ENCODE assay signal across 22 cellular contexts in genomic region chr17:37726248-37726647, GRCh38. TPM values are rescaled to one million over a fixed set of nuclear protein-coding genes. Genes with fewer than 3 reads are reported as not detected.
"Had no signal": no experiment of that assay in that cellular context is flagged by ENCODE, and none has a peak within 500 bp of the region (broad histone marks: within the 10 kb centered on the region; RNA-seq: fewer than 3 reads in every experiment).

No MANE protein-coding gene starts in this region.

- H3K9me3 ChIP-seq: gastroesophageal sphincter, heart right ventricle, thyroid gland had no signal

- H3K9me3 Mint-ChIP-seq: activated CD4-positive, alpha-beta memory T cell treated with anti-CD3 and anti-CD28 coated beads, Interleukin-2, amount 10 ng/mL, durations not matched to agents 7 days and 5 days; activated naive CD8-positive, alpha-beta T cell treated with anti-CD3 and anti-CD28 coated beads for 36 hours; activated T-helper 17 cell treated with anti-CD3 and anti-CD28 coated beads, Interleukin-2, amount 50 U/mL, for 72 hours; immature natural killer cell; natural killer cell treated with Interleukin-12 subunit alpha and Interleukin-12 subunit beta and Interleukin-15 and Interleukin-18, amount 100 ng/mL, for 72 hours; T-helper 1 cell treated with Interleukin-12 subunit alpha and Interleukin-12 subunit beta and Interleukin-4 antibody, amounts not matched to agents 30 μg/mL and 1 μg/mL, for 36 hours had no signal

- H3K4me1 ChIP-seq: gastroesophageal sphincter, heart right ventricle had no signal

- H3K4me3 ChIP-seq: gastroesophageal sphincter, heart right ventricle, thyroid gland had no signal

- H3K4me1 Mint-ChIP-seq: activated CD4-positive, alpha-beta memory T cell treated with anti-CD3 and anti-CD28 coated beads, Interleukin-2, amount 10 ng/mL, durations not matched to agents 7 days and 5 days; activated CD4-positive, alpha-beta T cell treated with anti-CD3 and anti-CD28 coated beads for 36 hours; activated CD8-positive, alpha-beta memory T cell treated with anti-CD3 and anti-CD28 coated beads, Interleukin-2, amount 10 ng/mL, durations not matched to agents 7 days and 5 days; activated T-helper 17 cell treated with anti-CD3 and anti-CD28 coated beads, Interleukin-2, amount 50 U/mL, for 72 hours; immature natural killer cell had no signal

- H3K36me3 Mint-ChIP-seq: activated CD8-positive, alpha-beta memory T cell treated with anti-CD3 and anti-CD28 coated beads, Interleukin-2, amount 10 ng/mL, durations not matched to agents 7 days and 5 days; activated naive CD8-positive, alpha-beta T cell treated with anti-CD3 and anti-CD28 coated beads for 36 hours; immature natural killer cell; natural killer cell treated with Interleukin-12 subunit alpha and Interleukin-12 subunit beta and Interleukin-15 and Interleukin-18, amount 100 ng/mL, for 72 hours had no signal

- ATAC-seq: activated CD4-positive, alpha-beta T cell treated with anti-CD3 and anti-CD28 coated beads for 36 hours; activated CD8-positive, alpha-beta memory T cell treated with anti-CD3 and anti-CD28 coated beads, Interleukin-2, amount 10 ng/mL, durations not matched to agents 7 days and 5 days; activated T-helper 17 cell treated with anti-CD3 and anti-CD28 coated beads, Interleukin-2, amount 50 U/mL, for 72 hours; gastroesophageal sphincter; heart right ventricle; natural killer cell treated with Interleukin-12 subunit alpha and Interleukin-12 subunit beta and Interleukin-15 and Interleukin-18, amount 100 ng/mL, for 72 hours had no signal

- H3K27me3 Mint-ChIP-seq: activated CD4-positive, alpha-beta T cell treated with anti-CD3 and anti-CD28 coated beads for 36 hours; activated naive CD8-positive, alpha-beta T cell treated with anti-CD3 and anti-CD28 coated beads for 36 hours had no signal

- H3K4me3 Mint-ChIP-seq: activated CD4-positive, alpha-beta memory T cell treated with anti-CD3 and anti-CD28 coated beads, Interleukin-2, amount 10 ng/mL, durations not matched to agents 7 days and 5 days; activated CD4-positive, alpha-beta T cell treated with anti-CD3 and anti-CD28 coated beads for 36 hours; activated CD8-positive, alpha-beta memory T cell treated with anti-CD3 and anti-CD28 coated beads, Interleukin-2, amount 10 ng/mL, durations not matched to agents 7 days and 5 days; activated naive CD8-positive, alpha-beta T cell treated with anti-CD3 and anti-CD28 coated beads for 36 hours; activated T-helper 17 cell treated with anti-CD3 and anti-CD28 coated beads, Interleukin-2, amount 50 U/mL, for 72 hours; immature natural killer cell; natural killer cell treated with Interleukin-12 subunit alpha and Interleukin-12 subunit beta and Interleukin-15 and Interleukin-18, amount 100 ng/mL, for 72 hours; T-helper 1 cell treated with Interleukin-12 subunit alpha and Interleukin-12 subunit beta and Interleukin-4 antibody, amounts not matched to agents 30 μg/mL and 1 μg/mL, for 36 hours had no signal

- H3K27ac Mint-ChIP-seq: activated CD4-positive, alpha-beta memory T cell treated with anti-CD3 and anti-CD28 coated beads, Interleukin-2, amount 10 ng/mL, durations not matched to agents 7 days and 5 days; activated CD4-positive, alpha-beta T cell treated with anti-CD3 and anti-CD28 coated beads for 36 hours; activated CD8-positive, alpha-beta memory T cell treated with anti-CD3 and anti-CD28 coated beads, Interleukin-2, amount 10 ng/mL, durations not matched to agents 7 days and 5 days; activated naive CD8-positive, alpha-beta T cell treated with anti-CD3 and anti-CD28 coated beads for 36 hours; activated T-helper 17 cell treated with anti-CD3 and anti-CD28 coated beads, Interleukin-2, amount 50 U/mL, for 72 hours; immature natural killer cell; natural killer cell treated with Interleukin-12 subunit alpha and Interleukin-12 subunit beta and Interleukin-15 and Interleukin-18, amount 100 ng/mL, for 72 hours; T-helper 1 cell treated with Interleukin-12 subunit alpha and Interleukin-12 subunit beta and Interleukin-4 antibody, amounts not matched to agents 30 μg/mL and 1 μg/mL, for 36 hours had no signal

- H3K36me3 ChIP-seq: gastroesophageal sphincter, heart right ventricle, thyroid gland had no signal

- DNase-seq: activated CD4-positive, alpha-beta memory T cell treated with anti-CD3 and anti-CD28 coated beads, Interleukin-2, amount 10 ng/mL, durations not matched to agents 7 days and 5 days; activated CD4-positive, alpha-beta T cell treated with anti-CD3 and anti-CD28 coated beads for 36 hours; activated CD8-positive, alpha-beta memory T cell treated with anti-CD3 and anti-CD28 coated beads, Interleukin-2, amount 10 ng/mL, durations not matched to agents 7 days and 5 days; activated naive CD4-positive, alpha-beta T cell; activated naive CD8-positive, alpha-beta T cell treated with anti-CD3 and anti-CD28 coated beads for 36 hours; amniotic stem cell; caudate nucleus; heart right ventricle; immature natural killer cell; retina; stimulated activated CD4-positive, alpha-beta T cell treated with anti-CD3 and anti-CD28 coated beads, Interleukin-12 subunit alpha, Interleukin-12 subunit beta, amount 100 ng/mL, for 4 hours; stimulated activated CD4-positive, alpha-beta T cell treated with anti-CD3 and anti-CD28 coated beads, Interleukin-1b, Interleukin-23, amount 100 ng/mL, for 48 hours; stimulated activated CD8-positive, alpha-beta memory T cell treated with anti-CD3 and anti-CD28 coated beads, Interleukin-4, amount 100 ng/mL, for 48 hours; stimulated activated naive CD4-positive, alpha-beta T cell; thyroid gland had no signal

RNA-seq across cellular contexts. Expression of gene HNF1B, which starts 18.6 kb away (rescaled TPM):
- total RNA-seq: activated CD4-positive, alpha-beta memory T cell treated with anti-CD3 and anti-CD28 coated beads, Interleukin-2, amount 10 ng/mL, durations not matched to agents 7 days and 5 days; activated CD4-positive, alpha-beta T cell treated with anti-CD3 and anti-CD28 coated beads for 36 hours; gastroesophageal sphincter; heart right ventricle; lower leg skin; mesenteric fat pad; subcutaneous adipose tissue; thyroid gland had no signal
